Comparison of ENCODE assay signal across 9 cellular contexts in genomic region chr19:39448271-39448670, GRCh38. TPM values are rescaled to one million over a fixed set of nuclear protein-coding genes. Genes with fewer than 3 reads are reported as not detected.
DNase-seq lines count a peak whose midpoint lies in the region; ATAC-seq and TF ChIP-seq lines count a peak whose summit lies in the region.
"Had no signal": no experiment of that assay in that cellular context is flagged by ENCODE, and none has a peak within 500 bp of the region (broad histone marks: within the 10 kb centered on the region; RNA-seq: fewer than 3 reads in every experiment).

No MANE protein-coding gene starts in this region.

- H4K5ac ChIP-seq in H9 (ENCODE audit: insufficient read length, low read depth, low read length): no peak overlapping the region

- H3K79me1 ChIP-seq in H9 (ENCODE audit: insufficient read depth, low read depth, low read length, poor library complexity, severe bottlenecking): peaks cover 11% of the 10 kb centered on the region

- H2AFZ ChIP-seq in H9 (ENCODE audit: low read length): no peak overlapping the region

- no peak overlapping the region for H3K9ac ChIP-seq in H9 (ENCODE audit: extremely low read depth, insufficient read length, low read length)

- H3T11ph ChIP-seq in H9 (ENCODE audit: low read length): no peak overlapping the region

- peak overlapping the region; percentile 8 for H3K27ac ChIP-seq in CD4-positive, CD25-positive, alpha-beta regulatory T cell (ENCODE audit: insufficient read depth, low read length, poor library complexity, severe bottlenecking)
- H3K27ac ChIP-seq in H9 (ENCODE audit: insufficient read length, low read depth, low read length): no peak overlapping the region
- H3K27ac ChIP-seq in VCaP: peak overlapping the region; percentile 95
- no peak overlapping the region for H3K27ac ChIP-seq in lower lobe of right lung

- H3K14ac ChIP-seq in H9 (ENCODE audit: insufficient read depth, low read length): no peak overlapping the region

- H3K23me2 ChIP-seq in H9 (ENCODE audit: insufficient read length, low read depth, low read length, poor library complexity, severe bottlenecking): peaks cover 5% of the 10 kb centered on the region

- no peak overlapping the region for H2BK5ac ChIP-seq in H9 (ENCODE audit: insufficient read length, low read length)

- peak overlapping the region; percentile 99 for H3K4me3 ChIP-seq in CD4-positive, CD25-positive, alpha-beta regulatory T cell (ENCODE audit: low read depth, low read length)
- H3K4me3 ChIP-seq in lower lobe of right lung: no peak overlapping the region

- H4K8ac ChIP-seq in H9 (replicated peaks; ENCODE audit: insufficient read length, low read depth, low read length): no peak overlapping the region

- no CpG with 5 or more reads among the region's 3 CpGs for WGBS in H9 (ENCODE audit: extremely low coverage, insufficient read length, low lambda C conversion rate)

- no peak overlapping the region for H2BK120ac ChIP-seq in H9 (ENCODE audit: low read depth, low read length, poor library complexity, severe bottlenecking)

- TF ChIP-seq CTCF in H9 (conservative IDR thresholded peaks at IDR 0.05) (no peak), VCaP (conservative IDR thresholded peaks at IDR 0.05) (no peak), lower lobe of right lung (IDR thresholded peaks at IDR 0.05) (no peak)

- H3K4ac ChIP-seq in H9 (ENCODE audit: low read depth, low read length): no peak overlapping the region

- H3K36me3 ChIP-seq in CD4-positive, CD25-positive, alpha-beta regulatory T cell (ENCODE audit: control insufficient read depth, insufficient read depth, low read length): peaks cover 21% of the 10 kb centered on the region
- H3K36me3 ChIP-seq in lower lobe of right lung: peaks cover 39% of the 10 kb centered on the region

- H3K27me3 ChIP-seq in CD4-positive, CD25-positive, alpha-beta regulatory T cell (ENCODE audit: control insufficient read depth, insufficient read depth, low read length): no peaks in the 10 kb centered on the region
- H3K27me3 ChIP-seq in H9 (ENCODE audit: insufficient read depth, low read length) (no peaks in the 10 kb centered on the region), lower lobe of right lung (ENCODE audit: low read depth) (no peaks in the 10 kb centered on the region)

- H3K36me3 Mint-ChIP-seq in CD4-positive, CD25-positive, alpha-beta regulatory T cell: peaks cover 44% of the 10 kb centered on the region
- H3K36me3 Mint-ChIP-seq in H9 (ENCODE audit: insufficient read depth in 1 of 3, low read depth in 3 of 3): peaks cover 18 to 55% (median 44%) of the 10 kb centered on the region in 3 experiments; a peak in 6 of 7 replicates

- peaks cover 32 to 84% (median 60%) of the 10 kb centered on the region in 4 donors for H3K4me1 Mint-ChIP-seq in CD4-positive, CD25-positive, alpha-beta regulatory T cell
- peaks cover 10 to 15% of the 10 kb centered on the region in 2 experiments for H3K4me1 Mint-ChIP-seq in H9

- H2BK12ac ChIP-seq in H9 (ENCODE audit: insufficient read length, low read depth, low read length): no peak overlapping the region

- H2BK15ac ChIP-seq in H9 (ENCODE audit: low read depth, low read length): no peak overlapping the region

- H2AK5ac ChIP-seq in H9 (ENCODE audit: insufficient read length, low read length): no peak overlapping the region

- intact Hi-C loops in lower lobe of right lung (cut with DNase I): no loop called here

- ATAC-seq in CD4-positive, CD25-positive, alpha-beta regulatory T cell (ENCODE audit: low read depth in 2 of 2): no peak
- ATAC-seq in lower lobe of right lung (no peak), GM21528 (IDR thresholded peaks at IDR 0.05; ENCODE audit: low FRiP score, unreplicated experiment) (no peak), GM19455 (IDR thresholded peaks at IDR 0.05; ENCODE audit: unreplicated experiment) (no peak)

- no peaks in the 10 kb centered on the region for H3K9me3 ChIP-seq in CD4-positive, CD25-positive, alpha-beta regulatory T cell (ENCODE audit: control insufficient read depth in 2 of 2, low read length in 2 of 2)
- no peaks in the 10 kb centered on the region for H3K9me3 ChIP-seq in H9 (ENCODE audit: control insufficient read depth, low read depth, low read length)
- H3K9me3 ChIP-seq in lower lobe of right lung: no peaks in the 10 kb centered on the region

- peak overlapping the region; percentile 73 to 82 (median 79) for H3K27ac Mint-ChIP-seq in CD4-positive, CD25-positive, alpha-beta regulatory T cell
- peak overlapping the region in 2 of 3 experiments; percentile 20 to 76; a peak in 2 of 7 replicates for H3K27ac Mint-ChIP-seq in H9

- no peak overlapping the region for H2BK20ac ChIP-seq in H9 (ENCODE audit: low read depth, low read length, poor library complexity, severe bottlenecking)

- H3K9me3 Mint-ChIP-seq in CD4-positive, CD25-positive, alpha-beta regulatory T cell: peaks cover 0 to 2% (median 0%) of the 10 kb centered on the region in 7 donors
- peaks cover 0 to 5% of the 10 kb centered on the region in 2 experiments; a peak in 2 of 5 replicates for H3K9me3 Mint-ChIP-seq in H9

- H3K27me3 Mint-ChIP-seq in CD4-positive, CD25-positive, alpha-beta regulatory T cell: no peaks in the 10 kb centered on the region
- H3K27me3 Mint-ChIP-seq in H9 (ENCODE audit: low read depth): no peaks in the 10 kb centered on the region

- peaks cover 2% of the 10 kb centered on the region for H4K20me1 ChIP-seq in H9 (ENCODE audit: control insufficient read depth, insufficient read depth, insufficient read length)

- H3K79me2 ChIP-seq in H9 (ENCODE audit: insufficient read depth, low read length): peaks cover 43% of the 10 kb centered on the region; the same call in 1 of the 2 replicates

- no peak for DNase-seq in CD4-positive, CD25-positive, alpha-beta regulatory T cell
- DNase-seq in H9 (no peak), islet precursor cell (peak; percentile 75), lower lobe of right lung (no peak), amygdala (lab: John Stamatoyannopoulos, UW) (no peak)
- DNase-seq: NCI-H526 treated with DMSO at 0.1 percent for 48 hours had no signal

- no peak overlapping the region for H3K56ac ChIP-seq in H9 (ENCODE audit: insufficient read length, low read depth, low read length)

- no peak overlapping the region for H3K4me2 ChIP-seq in H9 (ENCODE audit: insufficient read depth, insufficient read length, low read length)

- peaks cover 49% of the 10 kb centered on the region for H3K4me1 ChIP-seq in CD4-positive, CD25-positive, alpha-beta regulatory T cell (ENCODE audit: control insufficient read depth, insufficient read depth, low read length, poor library complexity, severe bottlenecking)
- H3K4me1 ChIP-seq in H9 (ENCODE audit: insufficient read depth, low read length) (no peaks in the 10 kb centered on the region), lower lobe of right lung (peaks cover 53% of the 10 kb centered on the region)

- no peak overlapping the region for H3K18ac ChIP-seq in H9 (ENCODE audit: insufficient read length, low read depth, low read length)

- peak overlapping the region; percentile 73 to 100 (median 98) for H3K4me3 Mint-ChIP-seq in CD4-positive, CD25-positive, alpha-beta regulatory T cell
- H3K4me3 Mint-ChIP-seq in H9: no peak overlapping the region

- H4K91ac ChIP-seq in H9 (ENCODE audit: insufficient read length, low read depth, low read length): no peak overlapping the region

- H3K23ac ChIP-seq in H9 (ENCODE audit: insufficient read length, low read depth, low read length): no peak overlapping the region

RNA-seq across cellular contexts. Expression of gene SUPT5H, which starts 2.9 kb away (rescaled TPM):
- 322 TPM for total RNA-seq in CD4-positive, CD25-positive, alpha-beta regulatory T cell
- polyA plus RNA-seq in CD4-positive, CD25-positive, alpha-beta regulatory T cell: 10 to 100 TPM; 75.1 to 83.9 (median 82.8) TPM
- total RNA-seq in H9 (2021): 141 and 145 TPM in 2 replicates
- total RNA-seq in lower lobe of right lung: 108 TPM

RNA-seq across cellular contexts. Expression of gene RPS16, which starts 12.5 kb away (rescaled TPM):
- total RNA-seq in CD4-positive, CD25-positive, alpha-beta regulatory T cell: 2,708 TPM
- polyA plus RNA-seq in CD4-positive, CD25-positive, alpha-beta regulatory T cell: 1,000 to 10,000 TPM; 1,440 to 2,367 (median 1,925) TPM
- total RNA-seq in H9 (2021) (2,711 and 2,810 TPM in 2 replicates), lower lobe of right lung (1,586 TPM)

RNA-seq across cellular contexts. Expression of gene TIMM50, which starts 32.4 kb away (rescaled TPM):
- 45.3 TPM for total RNA-seq in CD4-positive, CD25-positive, alpha-beta regulatory T cell
- polyA plus RNA-seq in CD4-positive, CD25-positive, alpha-beta regulatory T cell: 10 to 100 TPM; 35.4 to 47.4 (median 40.2) TPM
- 121 and 128 TPM in 2 replicates for total RNA-seq in H9 (2021)
- 44.0 TPM for total RNA-seq in lower lobe of right lung

RNA-seq across cellular contexts. Expression of gene PLEKHG2, which starts 35.8 kb away (rescaled TPM):
- total RNA-seq in CD4-positive, CD25-positive, alpha-beta regulatory T cell: 209 TPM
- polyA plus RNA-seq in CD4-positive, CD25-positive, alpha-beta regulatory T cell: 1 to 10 TPM; 1.3 to 3.9 (median 3.1) TPM
- 167 and 170 TPM in 2 replicates for total RNA-seq in H9 (2021)
- total RNA-seq in lower lobe of right lung: 24.7 TPM

RNA-seq across cellular contexts. Expression of gene ZFP36, which starts 41.6 kb away (rescaled TPM):
- total RNA-seq in CD4-positive, CD25-positive, alpha-beta regulatory T cell: 1,400 TPM
- 100 to 1,000 TPM in 3 of 4 donors, 10 to 100 TPM in 1; 89.8 to 134 (median 109) TPM for polyA plus RNA-seq in CD4-positive, CD25-positive, alpha-beta regulatory T cell
- total RNA-seq in H9 (2021): 14.6 and 15.4 TPM in 2 replicates
- 208 TPM for total RNA-seq in lower lobe of right lung

Comparison
In these comparisons a context has a peak if more than half of its experiments do, and no peak if none do; other contexts are left out.
1. H3K27ac ChIP-seq: peak in CD4-positive, CD25-positive, alpha-beta regulatory T cell (single experiment) and VCaP (single experiment); none in H9 (single experiment) and lower lobe of right lung (single experiment).
2. H3K4me3 Mint-ChIP-seq: peak in CD4-positive, CD25-positive, alpha-beta regulatory T cell (4 of 4); none in H9 (0 of 2).